Comparison of ENCODE assay signal across 9 cellular contexts in the genomic region with DNA sequence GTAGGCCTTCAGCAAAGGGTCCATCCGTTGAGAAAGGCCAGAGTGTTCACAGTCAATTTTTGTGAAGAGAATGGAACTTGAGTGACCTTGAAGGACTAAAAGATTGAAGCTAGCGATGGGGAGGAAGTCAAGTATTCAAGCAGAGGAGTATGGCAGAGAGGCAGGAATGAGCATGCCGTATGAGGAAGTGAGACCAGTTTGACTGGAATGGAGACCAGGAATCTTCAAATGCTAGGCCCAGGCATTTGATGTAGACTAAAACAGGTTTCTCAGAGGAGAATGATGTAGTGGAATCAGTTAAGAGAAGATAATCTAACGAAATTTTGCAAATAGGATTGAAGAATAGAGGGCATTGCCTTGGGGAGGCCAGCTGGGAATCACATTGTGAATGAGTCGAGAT.
"Had no signal": no experiment of that assay in that cellular context is flagged by ENCODE, and none has a peak within 500 bp of the region (broad histone marks: within the 10 kb centered on the region; RNA-seq: fewer than 3 reads in every experiment).

No MANE protein-coding gene starts in this region.

- H3K9me3 ChIP-seq: HAP-1 had no signal

- H3K4me3 ChIP-seq: GM23338, HAP-1, K562 had no signal

- DNase-seq: H7, HFFc6, IMR-90, KG1 had no signal

- H3K36me3 ChIP-seq: HAP-1 had no signal

- H3K27ac Mint-ChIP-seq: GM23338, HFFc6 had no signal

- H3K4me3 Mint-ChIP-seq: GM23338, HFFc6 had no signal

- H3K4me2 ChIP-seq: GM23338 had no signal

- FAIRE-seq: HTR-8/SVneo, K562 had no signal

- ATAC-seq: GM23338, HCT116, K562 had no signal

- H2AFZ ChIP-seq: GM23338 had no signal
